Comparison of ENCODE assay signal across 8 cellular contexts in the genomic region with DNA sequence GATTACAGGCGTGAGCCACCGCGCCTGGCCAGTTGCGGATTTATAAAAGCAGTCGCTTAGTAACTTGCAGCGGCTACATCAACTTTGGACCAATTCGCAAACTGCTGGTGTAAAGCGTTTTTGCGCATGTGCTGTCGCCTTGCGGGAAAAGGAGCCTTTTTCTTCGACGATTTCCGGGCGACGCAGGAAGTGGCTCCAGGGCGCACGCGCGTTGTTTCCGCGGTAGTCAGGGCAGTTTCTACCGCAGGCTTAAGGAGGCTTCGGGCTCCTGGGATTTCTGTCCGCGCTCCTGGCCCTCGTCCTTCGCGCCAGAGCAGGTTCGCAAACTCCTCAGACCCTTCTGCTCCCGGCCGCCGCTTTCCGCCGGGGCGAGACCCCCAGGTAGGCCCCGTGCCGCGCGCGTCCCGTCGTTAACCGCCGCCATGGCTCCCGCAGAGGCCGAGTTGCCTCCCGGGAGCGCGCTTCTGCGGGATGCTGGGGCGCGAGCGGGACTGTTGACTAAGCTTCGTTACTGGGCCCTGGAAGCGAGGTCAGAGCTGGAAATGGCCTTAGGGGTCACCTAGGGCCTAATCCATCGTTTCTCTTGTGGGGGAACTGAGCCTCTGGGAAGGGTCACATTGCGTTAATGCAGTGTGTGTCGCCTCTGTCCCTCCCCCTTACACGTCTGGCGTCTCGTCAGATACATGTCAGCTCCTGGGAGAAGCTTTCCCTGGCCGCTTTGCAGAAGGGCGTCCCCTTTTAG. TPM values are rescaled to one million over a fixed set of nuclear protein-coding genes. Genes with fewer than 3 reads are reported as not detected.
A peak's percentile ranks its signal among the peaks of the same experiment; 100 is the strongest.
DNase-seq lines count a peak whose midpoint lies in the region; ATAC-seq and TF ChIP-seq lines count a peak whose summit lies in the region.

A gene with protein sequence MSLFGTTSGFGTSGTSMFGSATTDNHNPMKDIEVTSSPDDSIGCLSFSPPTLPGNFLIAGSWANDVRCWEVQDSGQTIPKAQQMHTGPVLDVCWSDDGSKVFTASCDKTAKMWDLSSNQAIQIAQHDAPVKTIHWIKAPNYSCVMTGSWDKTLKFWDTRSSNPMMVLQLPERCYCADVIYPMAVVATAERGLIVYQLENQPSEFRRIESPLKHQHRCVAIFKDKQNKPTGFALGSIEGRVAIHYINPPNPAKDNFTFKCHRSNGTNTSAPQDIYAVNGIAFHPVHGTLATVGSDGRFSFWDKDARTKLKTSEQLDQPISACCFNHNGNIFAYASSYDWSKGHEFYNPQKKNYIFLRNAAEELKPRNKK (plus strand): TSS at position 214 of the 742 bp plus-strand sequence. CDS start 2,784 bp downstream, outside the sequence.

- peak within 1 kb of the TSS; percentile 63 for H3K27ac ChIP-seq in colonic mucosa

- H3K36me3 ChIP-seq in colonic mucosa = no peaks in the 10 kb centered on the region

- DNase-seq in AG10803 (ENCODE audit: low read depth) = peak; percentile 92
- peak; percentile 94 to 98 for DNase-seq in NCI-H526 (lab: John Stamatoyannopoulos, UW)
- peak; percentile 93 for DNase-seq in activated CD4-positive, alpha-beta T cell treated with anti-CD3 and anti-CD28 coated beads for 48 hours
- peak; percentile 96 for DNase-seq in colonic mucosa
- DNase-seq in left colon = peak; percentile 92 to 94
- DNase-seq in stimulated activated CD4-positive, alpha-beta T cell treated with anti-CD3 and anti-CD28 coated beads, Interleukin-1b, Interleukin-23, amount 100 ng/mL, for 4 hours (ENCODE audit: low read depth in 2 of 2) = peak; percentile 81 to 82

- no peak for TF ChIP-seq CTCF in AG10803 (conservative IDR thresholded peaks at IDR 0.05; ENCODE audit: low read length)
- TF ChIP-seq CTCF in colonic mucosa (IDR thresholded peaks at IDR 0.05) = no peak

- peak within 1 kb of the TSS; percentile 91 to 96 for H3K9ac ChIP-seq in colonic mucosa (ENCODE audit: low read depth in 2 of 2, low read length in 2 of 2)

- peak; percentile 81 for TF ChIP-seq POLR2A in GM19099 (IDR thresholded peaks at IDR 0.05; ENCODE audit: extremely low read depth, insufficient read length, low read depth)

- H3K27me3 ChIP-seq in colonic mucosa = no peaks in the 10 kb centered on the region

- peak; percentile 62 for ATAC-seq in HG03457 (IDR thresholded peaks at IDR 0.05; ENCODE audit: unreplicated experiment)
- ATAC-seq in left colon = peak; percentile 95

- H3K4me1 ChIP-seq in colonic mucosa = no peaks in the 10 kb centered on the region

- H3K4me3 ChIP-seq in AG10803 (ENCODE audit: low read length) (peak within 1 kb of the TSS; percentile 100), colonic mucosa (peak within 1 kb of the TSS; percentile 78)

- intact Hi-C loops in colonic mucosa (cut with DNase I) = no loop called here
- intact Hi-C loops in left colon (cut with DNase I, micrococcal nuclease) = loop anchor here in 1 of 2 donors (5.0 kb wide), 1 partner anchor 259 kb away; no protein-coding TSS in a partner anchor

- no peaks in the 10 kb centered on the region for H3K9me3 ChIP-seq in colonic mucosa

RNA-seq across cellular contexts. Expression of the gene that starts here (rescaled TPM):
- 10 to 100 TPM; 20.3 to 29.3 TPM for total RNA-seq in colonic mucosa
- total RNA-seq in left colon = 10 to 100 TPM; 16.0 to 17.2 TPM

Comparison
In these comparisons a context has a peak if more than half of its experiments do, and no peak if none do; other contexts are left out.
1. Peak in every context shown above with its lines: DNase-seq, ATAC-seq, H3K4me3 ChIP-seq and H3K27ac ChIP-seq.